ENCODE assay signal across 8 cellular contexts in the genomic region with DNA sequence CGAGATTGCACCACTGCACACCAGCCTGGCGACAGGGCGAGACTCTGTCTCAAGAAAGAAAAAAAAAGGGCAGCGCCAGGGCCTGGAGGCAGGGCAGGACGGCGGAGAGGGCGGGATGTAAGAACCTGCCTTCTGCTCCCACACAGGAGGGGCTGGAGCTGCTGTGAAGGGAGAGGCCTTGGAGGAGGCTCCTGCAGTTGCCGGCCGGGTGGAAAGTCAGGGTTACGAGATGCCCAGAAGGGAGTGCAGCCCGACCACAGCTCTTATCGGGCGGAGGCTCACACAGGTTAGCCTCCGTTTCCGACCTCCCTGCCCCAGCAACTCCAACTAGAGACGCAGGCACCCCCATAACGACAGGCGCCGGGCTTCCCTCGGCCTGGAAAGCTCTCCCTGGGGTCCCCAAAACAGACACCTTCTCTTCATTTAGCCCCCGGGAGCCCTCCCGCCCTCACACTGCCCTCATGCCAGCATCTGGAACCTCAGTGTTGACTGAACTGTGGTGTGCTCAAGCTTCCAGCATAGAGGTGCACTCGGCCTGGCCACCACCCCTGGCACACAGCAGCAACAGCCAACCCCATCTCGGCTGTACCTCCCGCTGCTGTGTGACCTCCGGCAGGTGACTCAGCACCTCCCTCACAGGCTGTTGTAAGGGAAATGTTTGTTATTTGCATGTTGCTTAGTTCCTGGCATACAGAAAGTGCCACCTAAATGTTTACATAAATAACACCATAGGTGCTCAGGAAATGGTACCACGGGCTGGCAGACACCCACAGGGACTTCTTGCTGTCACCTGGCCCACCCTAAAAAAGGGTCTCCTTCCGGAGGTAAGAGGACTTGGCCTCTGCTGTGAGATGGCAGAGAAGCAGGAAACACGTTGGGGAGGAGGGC.
DNase-seq lines count a peak whose midpoint lies in the region; ATAC-seq lines count a peak whose summit lies in the region.

No MANE protein-coding gene starts in this region.

- no peaks in the 10 kb centered on the region; the same call in 1 of the 2 replicates for H3K36me3 ChIP-seq in ES-I3 (ENCODE audit: insufficient read depth, low read length)

- peak overlapping the region; percentile 45; the same call in 1 of the 2 replicates for H3K4me3 ChIP-seq in iPS-18c (ENCODE audit: insufficient read depth, low read depth, low read length)

- peaks cover 13% of the 10 kb centered on the region for H3K27me3 Mint-ChIP-seq in activated naive CD8-positive, alpha-beta T cell

- ATAC-seq in HG03159 (IDR thresholded peaks at IDR 0.05; ENCODE audit: unreplicated experiment), result no peak
- no peak for ATAC-seq in GM18909 (IDR thresholded peaks at IDR 0.05; ENCODE audit: poor library complexity, unreplicated experiment)

- H3K9me3 Mint-ChIP-seq in activated naive CD8-positive, alpha-beta T cell (ENCODE audit: low read depth), result no peaks in the 10 kb centered on the region

- H3K9me3 ChIP-seq in ES-I3 (ENCODE audit: control insufficient read depth, insufficient read depth, low read length), result no peaks in the 10 kb centered on the region
- H3K9me3 ChIP-seq in iPS-18c (ENCODE audit: control insufficient read depth, insufficient read depth, low read length), result peaks cover 3% of the 10 kb centered on the region

- peaks cover 17% of the 10 kb centered on the region for H3K4me1 ChIP-seq in ES-I3 (ENCODE audit: insufficient read depth, low read length)

- DNase-seq in NCI-H510A (lab: John Stamatoyannopoulos, UW) (peak; percentile 62), SHP77 treated with DMSO at 0.1 percent for 48 hours (lab: John Stamatoyannopoulos, UW) (no peak)
- peak; percentile 30 for DNase-seq in stimulated activated CD4-positive, alpha-beta T cell treated with anti-CD3 and anti-CD28 coated beads, Interleukin-4, amount 100 ng/mL, for 24 hours

- H3K27ac Mint-ChIP-seq in activated naive CD8-positive, alpha-beta T cell, result no peak overlapping the region

- peaks cover 19% of the 10 kb centered on the region for H3K4me1 Mint-ChIP-seq in activated naive CD8-positive, alpha-beta T cell (ENCODE audit: low read depth)

- peak overlapping the region; percentile 67 for H3K4me3 Mint-ChIP-seq in activated naive CD8-positive, alpha-beta T cell

- H3K36me3 Mint-ChIP-seq in activated naive CD8-positive, alpha-beta T cell, result no peaks in the 10 kb centered on the region

- peak overlapping the region; percentile 73 for H3K9ac ChIP-seq in ES-I3 (ENCODE audit: low read depth, low read length)
